Comparison of ENCODE assay signal across 1 cellular context in the genomic region with DNA sequence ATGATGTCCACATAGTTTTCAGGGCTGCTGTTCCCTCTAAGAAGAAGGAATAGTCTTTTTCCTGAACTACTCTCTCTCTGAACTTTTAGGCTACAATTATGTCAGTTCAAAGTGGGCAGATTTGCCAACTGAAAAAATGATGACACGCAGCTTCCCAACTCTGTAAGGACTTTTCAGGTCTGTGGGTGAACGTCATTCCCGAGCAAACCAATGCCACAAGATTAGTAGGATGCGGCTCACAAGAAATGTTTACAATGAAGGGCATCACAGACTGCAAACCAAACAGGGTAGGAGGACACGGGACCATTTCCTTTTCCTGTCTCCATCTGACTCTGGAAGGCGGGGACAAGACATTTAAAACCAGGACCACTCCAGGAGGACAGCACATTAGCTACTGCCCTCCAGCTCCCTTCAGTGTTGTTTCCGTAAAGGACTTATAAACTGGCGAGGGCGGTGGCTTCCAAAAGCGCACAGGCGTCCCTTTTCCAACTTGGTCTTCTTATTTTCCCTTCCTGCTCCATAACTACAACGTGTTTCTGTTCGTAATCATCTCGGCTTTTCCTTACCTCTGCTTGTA.
TF ChIP-seq lines count a peak whose summit lies in the region.

No MANE protein-coding gene starts in this region.

TF ChIP-seq in HepG2, 621 proteins besides CTCF, POLR2A, EP300 and RAD21 (continued from another document):
- TF ChIP-seq KLF12 (CRISPR knock-in tag; IDR thresholded peaks at IDR 0.05; ENCODE audit: borderline replicate concordance), result 0 out of 2 replicates have a peak, but pooled peaks have one; percentile 12
- TF ChIP-seq, protein P1, sequence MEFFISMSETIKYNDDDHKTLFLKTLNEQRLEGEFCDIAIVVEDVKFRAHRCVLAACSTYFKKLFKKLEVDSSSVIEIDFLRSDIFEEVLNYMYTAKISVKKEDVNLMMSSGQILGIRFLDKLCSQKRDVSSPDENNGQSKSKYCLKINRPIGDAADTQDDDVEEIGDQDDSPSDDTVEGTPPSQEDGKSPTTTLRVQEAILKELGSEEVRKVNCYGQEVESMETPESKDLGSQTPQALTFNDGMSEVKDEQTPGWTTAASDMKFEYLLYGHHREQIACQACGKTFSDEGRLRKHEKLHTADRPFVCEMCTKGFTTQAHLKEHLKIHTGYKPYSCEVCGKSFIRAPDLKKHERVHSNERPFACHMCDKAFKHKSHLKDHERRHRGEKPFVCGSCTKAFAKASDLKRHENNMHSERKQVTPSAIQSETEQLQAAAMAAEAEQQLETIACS (CRISPR knock-in tag; IDR thresholded peaks at IDR 0.05), result 0 out of 2 replicates have a peak, but pooled peaks have one; percentile 11
- TF ChIP-seq RFXANK (CRISPR knock-in tag; IDR thresholded peaks at IDR 0.05), result no peak
- TF ChIP-seq, protein P2, sequence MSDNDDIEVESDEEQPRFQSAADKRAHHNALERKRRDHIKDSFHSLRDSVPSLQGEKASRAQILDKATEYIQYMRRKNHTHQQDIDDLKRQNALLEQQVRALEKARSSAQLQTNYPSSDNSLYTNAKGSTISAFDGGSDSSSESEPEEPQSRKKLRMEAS (IDR thresholded peaks at IDR 0.05), result no peak
- no peak for TF ChIP-seq ZNF441 (CRISPR knock-in tag; IDR thresholded peaks at IDR 0.05; ENCODE audit: borderline replicate concordance)
- TF ChIP-seq, protein P3, sequence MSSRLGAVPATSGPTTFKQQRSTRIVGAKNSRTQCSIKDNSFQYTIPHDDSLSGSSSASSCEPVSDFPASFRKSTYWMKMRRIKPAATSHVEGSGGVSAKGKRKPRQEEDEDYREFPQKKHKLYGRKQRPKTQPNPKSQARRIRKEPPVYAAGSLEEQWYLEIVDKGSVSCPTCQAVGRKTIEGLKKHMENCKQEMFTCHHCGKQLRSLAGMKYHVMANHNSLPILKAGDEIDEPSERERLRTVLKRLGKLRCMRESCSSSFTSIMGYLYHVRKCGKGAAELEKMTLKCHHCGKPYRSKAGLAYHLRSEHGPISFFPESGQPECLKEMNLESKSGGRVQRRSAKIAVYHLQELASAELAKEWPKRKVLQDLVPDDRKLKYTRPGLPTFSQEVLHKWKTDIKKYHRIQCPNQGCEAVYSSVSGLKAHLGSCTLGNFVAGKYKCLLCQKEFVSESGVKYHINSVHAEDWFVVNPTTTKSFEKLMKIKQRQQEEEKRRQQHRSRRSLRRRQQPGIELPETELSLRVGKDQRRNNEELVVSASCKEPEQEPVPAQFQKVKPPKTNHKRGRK (CRISPR knock-in tag; IDR thresholded peaks at IDR 0.05), result peak; percentile 24; the same call in 1 of the 2 replicates
- TF ChIP-seq, protein P4, sequence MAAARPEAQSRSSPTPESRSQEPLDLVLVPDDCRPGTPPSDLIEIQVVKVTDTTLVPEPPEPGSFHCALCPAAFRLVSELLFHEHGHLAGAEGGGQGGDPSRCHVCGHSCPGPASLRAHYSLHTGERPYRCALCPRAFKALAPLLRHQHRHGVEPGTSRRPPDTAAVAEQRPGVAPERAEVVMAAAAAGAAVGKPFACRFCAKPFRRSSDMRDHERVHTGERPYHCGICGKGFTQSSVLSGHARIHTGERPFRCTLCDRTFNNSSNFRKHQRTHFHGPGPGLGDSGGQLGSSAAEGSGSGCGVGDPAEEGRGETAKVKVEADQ (CRISPR knock-in tag; IDR thresholded peaks at IDR 0.05; ENCODE audit: borderline replicate concordance), result 0 out of 2 replicates have a peak, but pooled peaks have one; percentile 26
- no peak for TF ChIP-seq NFE2L2 (IDR thresholded peaks at IDR 0.05; ENCODE audit: low read length)
- TF ChIP-seq ZSCAN20 (CRISPR knock-in tag; IDR thresholded peaks at IDR 0.05; ENCODE audit: borderline replicate concordance), result 0 out of 2 replicates have a peak, but pooled peaks have one; percentile 34
- TF ChIP-seq, protein P5, sequence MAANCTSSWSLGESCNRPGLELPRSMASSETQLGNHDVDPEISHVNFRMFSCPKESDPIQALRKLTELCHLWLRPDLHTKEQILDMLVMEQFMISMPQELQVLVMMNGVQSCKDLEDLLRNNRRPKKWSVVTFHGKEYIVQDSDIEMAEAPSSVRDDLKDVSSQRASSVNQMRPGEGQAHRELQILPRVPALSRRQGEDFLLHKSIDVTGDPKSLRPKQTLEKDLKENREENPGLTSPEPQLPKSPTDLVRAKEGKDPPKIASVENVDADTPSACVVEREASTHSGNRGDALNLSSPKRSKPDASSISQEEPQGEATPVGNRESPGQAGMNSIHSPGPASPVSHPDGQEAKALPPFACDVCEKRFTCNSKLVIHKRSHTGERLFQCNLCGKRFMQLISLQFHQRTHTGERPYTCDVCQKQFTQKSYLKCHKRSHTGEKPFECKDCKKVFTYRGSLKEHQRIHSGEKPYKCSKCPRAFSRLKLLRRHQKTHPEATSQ (CRISPR knock-in tag; IDR thresholded peaks at IDR 0.05; ENCODE audit: borderline replicate concordance), result 0 out of 2 replicates have a peak, but pooled peaks have one; percentile 70
- TF ChIP-seq FOSL2 (CRISPR knock-in tag; IDR thresholded peaks at IDR 0.05), result no peak
- TF ChIP-seq HMG20B (CRISPR knock-in tag; conservative IDR thresholded peaks at IDR 0.05), result no peak
- 0 out of 2 replicates have a peak, but pooled peaks have one; percentile 3 for TF ChIP-seq ZNF703 (CRISPR knock-in tag; IDR thresholded peaks at IDR 0.05; ENCODE audit: borderline replicate concordance)
- TF ChIP-seq NFATC3 (CRISPR knock-in tag; IDR thresholded peaks at IDR 0.05), result 0 out of 2 replicates have a peak, but pooled peaks have one; percentile 16
- 0 out of 2 replicates have a peak, but pooled peaks have one; percentile 26 for TF ChIP-seq ZNF354B (CRISPR knock-in tag; IDR thresholded peaks at IDR 0.05)
- no peak for TF ChIP-seq ZNF160 (CRISPR knock-in tag; IDR thresholded peaks at IDR 0.05)
- TF ChIP-seq FLYWCH1 (CRISPR knock-in tag; IDR thresholded peaks at IDR 0.05), result no peak
- TF ChIP-seq ISX (CRISPR knock-in tag; conservative IDR thresholded peaks at IDR 0.05), result no peak
- 0 out of 2 replicates have a peak, but pooled peaks have one; percentile 16 for TF ChIP-seq GLI4 (CRISPR knock-in tag; IDR thresholded peaks at IDR 0.05; ENCODE audit: borderline replicate concordance)
- no peak; the same call in 1 of the 2 replicates for TF ChIP-seq NPAS2 (CRISPR knock-in tag; IDR thresholded peaks at IDR 0.05; ENCODE audit: borderline replicate concordance)
- peak; percentile 31 for TF ChIP-seq POLR2G (IDR thresholded peaks at IDR 0.05; ENCODE audit: low read depth, low read length)
- TF ChIP-seq, protein P6, sequence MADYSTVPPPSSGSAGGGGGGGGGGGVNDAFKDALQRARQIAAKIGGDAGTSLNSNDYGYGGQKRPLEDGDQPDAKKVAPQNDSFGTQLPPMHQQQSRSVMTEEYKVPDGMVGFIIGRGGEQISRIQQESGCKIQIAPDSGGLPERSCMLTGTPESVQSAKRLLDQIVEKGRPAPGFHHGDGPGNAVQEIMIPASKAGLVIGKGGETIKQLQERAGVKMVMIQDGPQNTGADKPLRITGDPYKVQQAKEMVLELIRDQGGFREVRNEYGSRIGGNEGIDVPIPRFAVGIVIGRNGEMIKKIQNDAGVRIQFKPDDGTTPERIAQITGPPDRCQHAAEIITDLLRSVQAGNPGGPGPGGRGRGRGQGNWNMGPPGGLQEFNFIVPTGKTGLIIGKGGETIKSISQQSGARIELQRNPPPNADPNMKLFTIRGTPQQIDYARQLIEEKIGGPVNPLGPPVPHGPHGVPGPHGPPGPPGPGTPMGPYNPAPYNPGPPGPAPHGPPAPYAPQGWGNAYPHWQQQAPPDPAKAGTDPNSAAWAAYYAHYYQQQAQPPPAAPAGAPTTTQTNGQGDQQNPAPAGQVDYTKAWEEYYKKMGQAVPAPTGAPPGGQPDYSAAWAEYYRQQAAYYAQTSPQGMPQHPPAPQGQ (CRISPR knock-in tag; IDR thresholded peaks at IDR 0.05; ENCODE audit: borderline replicate concordance), result 0 out of 2 replicates have a peak, but pooled peaks have one; percentile 68
- 0 out of 2 replicates have a peak, but pooled peaks have one; percentile 9 for TF ChIP-seq ZNF543 (CRISPR knock-in tag; IDR thresholded peaks at IDR 0.05)
- TF ChIP-seq TEAD3 (CRISPR knock-in tag; optimal IDR thresholded peaks at IDR 0.05; ENCODE audit: borderline replicate concordance), result peak; percentile 13
- peak; percentile 66 for TF ChIP-seq ZNF598 (CRISPR knock-in tag; IDR thresholded peaks at IDR 0.05; ENCODE audit: borderline replicate concordance)
- TF ChIP-seq ZNF264 (CRISPR knock-in tag; IDR thresholded peaks at IDR 0.05), result peak; percentile 80; the same call in 1 of the 2 replicates
- TF ChIP-seq HNF4A (CRISPR knock-in tag; IDR thresholded peaks at IDR 0.05), result 0 out of 2 replicates have a peak, but pooled peaks have one; percentile 3
- TF ChIP-seq, protein P7, sequence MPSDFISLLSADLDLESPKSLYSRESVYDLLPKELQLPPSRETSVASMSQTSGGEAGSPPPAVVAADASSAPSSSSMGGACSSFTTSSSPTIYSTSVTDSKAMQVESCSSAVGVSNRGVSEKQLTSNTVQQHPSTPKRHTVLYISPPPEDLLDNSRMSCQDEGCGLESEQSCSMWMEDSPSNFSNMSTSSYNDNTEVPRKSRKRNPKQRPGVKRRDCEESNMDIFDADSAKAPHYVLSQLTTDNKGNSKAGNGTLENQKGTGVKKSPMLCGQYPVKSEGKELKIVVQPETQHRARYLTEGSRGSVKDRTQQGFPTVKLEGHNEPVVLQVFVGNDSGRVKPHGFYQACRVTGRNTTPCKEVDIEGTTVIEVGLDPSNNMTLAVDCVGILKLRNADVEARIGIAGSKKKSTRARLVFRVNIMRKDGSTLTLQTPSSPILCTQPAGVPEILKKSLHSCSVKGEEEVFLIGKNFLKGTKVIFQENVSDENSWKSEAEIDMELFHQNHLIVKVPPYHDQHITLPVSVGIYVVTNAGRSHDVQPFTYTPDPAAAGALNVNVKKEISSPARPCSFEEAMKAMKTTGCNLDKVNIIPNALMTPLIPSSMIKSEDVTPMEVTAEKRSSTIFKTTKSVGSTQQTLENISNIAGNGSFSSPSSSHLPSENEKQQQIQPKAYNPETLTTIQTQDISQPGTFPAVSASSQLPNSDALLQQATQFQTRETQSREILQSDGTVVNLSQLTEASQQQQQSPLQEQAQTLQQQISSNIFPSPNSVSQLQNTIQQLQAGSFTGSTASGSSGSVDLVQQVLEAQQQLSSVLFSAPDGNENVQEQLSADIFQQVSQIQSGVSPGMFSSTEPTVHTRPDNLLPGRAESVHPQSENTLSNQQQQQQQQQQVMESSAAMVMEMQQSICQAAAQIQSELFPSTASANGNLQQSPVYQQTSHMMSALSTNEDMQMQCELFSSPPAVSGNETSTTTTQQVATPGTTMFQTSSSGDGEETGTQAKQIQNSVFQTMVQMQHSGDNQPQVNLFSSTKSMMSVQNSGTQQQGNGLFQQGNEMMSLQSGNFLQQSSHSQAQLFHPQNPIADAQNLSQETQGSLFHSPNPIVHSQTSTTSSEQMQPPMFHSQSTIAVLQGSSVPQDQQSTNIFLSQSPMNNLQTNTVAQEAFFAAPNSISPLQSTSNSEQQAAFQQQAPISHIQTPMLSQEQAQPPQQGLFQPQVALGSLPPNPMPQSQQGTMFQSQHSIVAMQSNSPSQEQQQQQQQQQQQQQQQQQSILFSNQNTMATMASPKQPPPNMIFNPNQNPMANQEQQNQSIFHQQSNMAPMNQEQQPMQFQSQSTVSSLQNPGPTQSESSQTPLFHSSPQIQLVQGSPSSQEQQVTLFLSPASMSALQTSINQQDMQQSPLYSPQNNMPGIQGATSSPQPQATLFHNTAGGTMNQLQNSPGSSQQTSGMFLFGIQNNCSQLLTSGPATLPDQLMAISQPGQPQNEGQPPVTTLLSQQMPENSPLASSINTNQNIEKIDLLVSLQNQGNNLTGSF (CRISPR knock-in tag; IDR thresholded peaks at IDR 0.05), result peak; percentile 24; the same call in 1 of the 2 replicates
- TF ChIP-seq CHCHD3 (CRISPR knock-in tag; IDR thresholded peaks at IDR 0.05), result 0 out of 2 replicates have a peak, but pooled peaks have one; percentile 1
- TF ChIP-seq CREB1 (IDR thresholded peaks at IDR 0.05), result peak; percentile 22; the same call in 1 of the 2 replicates
- no peak for TF ChIP-seq CREB1 (CRISPR knock-in tag; IDR thresholded peaks at IDR 0.05)
- TF ChIP-seq SMAD9 (CRISPR knock-in tag; IDR thresholded peaks at IDR 0.05), result peak; percentile 61; the same call in 1 of the 2 replicates
- 0 out of 2 replicates have a peak, but pooled peaks have one; percentile 4 for TF ChIP-seq TBX2 (CRISPR knock-in tag; IDR thresholded peaks at IDR 0.05; ENCODE audit: borderline replicate concordance)
- TF ChIP-seq, protein P8, sequence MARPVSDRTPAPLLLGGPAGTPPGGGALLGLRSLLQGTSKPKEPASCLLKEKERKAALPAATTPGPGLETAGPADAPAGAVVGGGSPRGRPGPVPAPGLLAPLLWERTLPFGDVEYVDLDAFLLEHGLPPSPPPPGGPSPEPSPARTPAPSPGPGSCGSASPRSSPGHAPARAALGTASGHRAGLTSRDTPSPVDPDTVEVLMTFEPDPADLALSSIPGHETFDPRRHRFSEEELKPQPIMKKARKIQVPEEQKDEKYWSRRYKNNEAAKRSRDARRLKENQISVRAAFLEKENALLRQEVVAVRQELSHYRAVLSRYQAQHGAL (CRISPR knock-in tag; IDR thresholded peaks at IDR 0.05; ENCODE audit: not compliant biosample characterization), result peak; percentile 39
- TF ChIP-seq, protein P9, sequence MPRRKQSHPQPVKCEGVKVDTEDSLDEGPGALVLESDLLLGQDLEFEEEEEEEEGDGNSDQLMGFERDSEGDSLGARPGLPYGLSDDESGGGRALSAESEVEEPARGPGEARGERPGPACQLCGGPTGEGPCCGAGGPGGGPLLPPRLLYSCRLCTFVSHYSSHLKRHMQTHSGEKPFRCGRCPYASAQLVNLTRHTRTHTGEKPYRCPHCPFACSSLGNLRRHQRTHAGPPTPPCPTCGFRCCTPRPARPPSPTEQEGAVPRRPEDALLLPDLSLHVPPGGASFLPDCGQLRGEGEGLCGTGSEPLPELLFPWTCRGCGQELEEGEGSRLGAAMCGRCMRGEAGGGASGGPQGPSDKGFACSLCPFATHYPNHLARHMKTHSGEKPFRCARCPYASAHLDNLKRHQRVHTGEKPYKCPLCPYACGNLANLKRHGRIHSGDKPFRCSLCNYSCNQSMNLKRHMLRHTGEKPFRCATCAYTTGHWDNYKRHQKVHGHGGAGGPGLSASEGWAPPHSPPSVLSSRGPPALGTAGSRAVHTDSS (CRISPR knock-in tag; conservative IDR thresholded peaks at IDR 0.05), result 0 out of 2 replicates have a peak, but pooled peaks have one; percentile 11
- TF ChIP-seq FOXJ3 (CRISPR knock-in tag; IDR thresholded peaks at IDR 0.05; ENCODE audit: borderline replicate concordance), result no peak
- TF ChIP-seq ZNF33A (CRISPR knock-in tag; IDR thresholded peaks at IDR 0.05; ENCODE audit: borderline replicate concordance), result 0 out of 2 replicates have a peak, but pooled peaks have one; percentile 23
- TF ChIP-seq ZNF530 (CRISPR knock-in tag; IDR thresholded peaks at IDR 0.05; ENCODE audit: low read depth), result no peak
- TF ChIP-seq, protein P10, sequence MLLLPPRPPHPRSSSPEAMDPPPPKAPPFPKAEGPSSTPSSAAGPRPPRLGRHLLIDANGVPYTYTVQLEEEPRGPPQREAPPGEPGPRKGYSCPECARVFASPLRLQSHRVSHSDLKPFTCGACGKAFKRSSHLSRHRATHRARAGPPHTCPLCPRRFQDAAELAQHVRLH (CRISPR knock-in tag; IDR thresholded peaks at IDR 0.05; ENCODE audit: borderline replicate concordance, low read depth), result 0 out of 2 replicates have a peak, but pooled peaks have one; percentile 2
- 0 out of 2 replicates have a peak, but pooled peaks have one; percentile 21 for TF ChIP-seq ZNF33B (CRISPR knock-in tag; IDR thresholded peaks at IDR 0.05)
- 0 out of 4 replicates have a peak, but pooled peaks of 1 of the 2 experiments have one; percentile 5 for TF ChIP-seq MAFK (conservative IDR thresholded peaks at IDR 0.05 in 1 of 2, IDR thresholded peaks at IDR 0.05 in 1 of 2; ENCODE audit: low read length in 2 of 2)
- no peak for TF ChIP-seq SRSF1 (optimal IDR thresholded peaks at IDR 0.05; ENCODE audit: low read depth, low read length)
- no peak for TF ChIP-seq ZMAT3 (CRISPR knock-in tag; conservative IDR thresholded peaks at IDR 0.05)
- TF ChIP-seq ZSCAN22 (CRISPR knock-in tag; IDR thresholded peaks at IDR 0.05), result no peak
- TF ChIP-seq ZSCAN12 (CRISPR knock-in tag; IDR thresholded peaks at IDR 0.05), result no peak; the same call in 1 of the 2 replicates
- 0 out of 2 replicates have a peak, but pooled peaks have one; percentile 4 for TF ChIP-seq ZNF724P (CRISPR knock-in tag; IDR thresholded peaks at IDR 0.05; ENCODE audit: borderline replicate concordance)
